ENCODE assay signal across 1 cellular context in genomic region chr14:73886449-73887115, GRCh38.
TF ChIP-seq lines count a peak whose summit lies in the region.

A gene with protein sequence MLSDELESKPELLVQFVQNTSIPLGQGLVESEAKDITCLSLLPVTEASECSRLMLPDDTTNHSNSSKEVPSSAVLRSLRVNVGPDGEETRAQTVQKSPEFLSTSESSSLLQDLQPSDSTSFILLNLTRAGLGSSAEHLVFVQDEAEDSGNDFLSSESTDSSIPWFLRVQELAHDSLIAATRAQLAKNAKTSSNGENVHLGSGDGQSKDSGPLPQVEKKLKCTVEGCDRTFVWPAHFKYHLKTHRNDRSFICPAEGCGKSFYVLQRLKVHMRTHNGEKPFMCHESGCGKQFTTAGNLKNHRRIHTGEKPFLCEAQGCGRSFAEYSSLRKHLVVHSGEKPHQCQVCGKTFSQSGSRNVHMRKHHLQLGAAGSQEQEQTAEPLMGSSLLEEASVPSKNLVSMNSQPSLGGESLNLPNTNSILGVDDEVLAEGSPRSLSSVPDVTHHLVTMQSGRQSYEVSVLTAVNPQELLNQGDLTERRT (plus strand): TSS chr14:73886859. CDS start chr14:73892176, 5,317 bp downstream.

TF ChIP-seq in HEK293, 187 proteins besides CTCF, POLR2A, EP300 and RAD21 (continued from another document and continues in another):
- TF ChIP-seq ZNF184 (tag by site-specific recombination; IDR thresholded peaks at IDR 0.05): no peak
- TF ChIP-seq ZBTB48 (tag by site-specific recombination; IDR thresholded peaks at IDR 0.05): 0 out of 2 replicates have a peak, but pooled peaks have one; percentile 20
- TF ChIP-seq ZNF302 (tag by site-specific recombination; IDR thresholded peaks at IDR 0.05; ENCODE audit: low read depth): no peak
- TF ChIP-seq, protein P1, sequence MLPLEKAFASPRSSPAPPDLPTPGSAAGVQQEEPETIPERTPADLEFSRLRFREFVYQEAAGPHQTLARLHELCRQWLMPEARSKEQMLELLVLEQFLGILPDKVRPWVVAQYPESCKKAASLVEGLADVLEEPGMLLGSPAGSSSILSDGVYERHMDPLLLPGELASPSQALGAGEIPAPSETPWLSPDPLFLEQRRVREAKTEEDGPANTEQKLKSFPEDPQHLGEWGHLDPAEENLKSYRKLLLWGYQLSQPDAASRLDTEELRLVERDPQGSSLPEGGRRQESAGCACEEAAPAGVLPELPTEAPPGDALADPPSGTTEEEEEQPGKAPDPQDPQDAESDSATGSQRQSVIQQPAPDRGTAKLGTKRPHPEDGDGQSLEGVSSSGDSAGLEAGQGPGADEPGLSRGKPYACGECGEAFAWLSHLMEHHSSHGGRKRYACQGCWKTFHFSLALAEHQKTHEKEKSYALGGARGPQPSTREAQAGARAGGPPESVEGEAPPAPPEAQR (tag by site-specific recombination; IDR thresholded peaks at IDR 0.05): no peak
- TF ChIP-seq HOXD13 (CRISPR knock-in tag; IDR thresholded peaks at IDR 0.05; ENCODE audit: borderline replicate concordance): no peak
- TF ChIP-seq ZNF311 (tag by site-specific recombination; IDR thresholded peaks at IDR 0.05; ENCODE audit: borderline replicate concordance): no peak
- TF ChIP-seq PATZ1 (tag by site-specific recombination; IDR thresholded peaks at IDR 0.05): peak; percentile 98
- TF ChIP-seq, protein P2, sequence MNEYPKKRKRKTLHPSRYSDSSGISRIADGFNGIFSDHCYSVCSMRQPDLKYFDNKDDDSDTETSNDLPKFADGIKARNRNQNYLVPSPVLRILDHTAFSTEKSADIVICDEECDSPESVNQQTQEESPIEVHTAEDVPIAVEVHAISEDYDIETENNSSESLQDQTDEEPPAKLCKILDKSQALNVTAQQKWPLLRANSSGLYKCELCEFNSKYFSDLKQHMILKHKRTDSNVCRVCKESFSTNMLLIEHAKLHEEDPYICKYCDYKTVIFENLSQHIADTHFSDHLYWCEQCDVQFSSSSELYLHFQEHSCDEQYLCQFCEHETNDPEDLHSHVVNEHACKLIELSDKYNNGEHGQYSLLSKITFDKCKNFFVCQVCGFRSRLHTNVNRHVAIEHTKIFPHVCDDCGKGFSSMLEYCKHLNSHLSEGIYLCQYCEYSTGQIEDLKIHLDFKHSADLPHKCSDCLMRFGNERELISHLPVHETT (tag by site-specific recombination; IDR thresholded peaks at IDR 0.05): no peak
- TF ChIP-seq, protein P3, sequence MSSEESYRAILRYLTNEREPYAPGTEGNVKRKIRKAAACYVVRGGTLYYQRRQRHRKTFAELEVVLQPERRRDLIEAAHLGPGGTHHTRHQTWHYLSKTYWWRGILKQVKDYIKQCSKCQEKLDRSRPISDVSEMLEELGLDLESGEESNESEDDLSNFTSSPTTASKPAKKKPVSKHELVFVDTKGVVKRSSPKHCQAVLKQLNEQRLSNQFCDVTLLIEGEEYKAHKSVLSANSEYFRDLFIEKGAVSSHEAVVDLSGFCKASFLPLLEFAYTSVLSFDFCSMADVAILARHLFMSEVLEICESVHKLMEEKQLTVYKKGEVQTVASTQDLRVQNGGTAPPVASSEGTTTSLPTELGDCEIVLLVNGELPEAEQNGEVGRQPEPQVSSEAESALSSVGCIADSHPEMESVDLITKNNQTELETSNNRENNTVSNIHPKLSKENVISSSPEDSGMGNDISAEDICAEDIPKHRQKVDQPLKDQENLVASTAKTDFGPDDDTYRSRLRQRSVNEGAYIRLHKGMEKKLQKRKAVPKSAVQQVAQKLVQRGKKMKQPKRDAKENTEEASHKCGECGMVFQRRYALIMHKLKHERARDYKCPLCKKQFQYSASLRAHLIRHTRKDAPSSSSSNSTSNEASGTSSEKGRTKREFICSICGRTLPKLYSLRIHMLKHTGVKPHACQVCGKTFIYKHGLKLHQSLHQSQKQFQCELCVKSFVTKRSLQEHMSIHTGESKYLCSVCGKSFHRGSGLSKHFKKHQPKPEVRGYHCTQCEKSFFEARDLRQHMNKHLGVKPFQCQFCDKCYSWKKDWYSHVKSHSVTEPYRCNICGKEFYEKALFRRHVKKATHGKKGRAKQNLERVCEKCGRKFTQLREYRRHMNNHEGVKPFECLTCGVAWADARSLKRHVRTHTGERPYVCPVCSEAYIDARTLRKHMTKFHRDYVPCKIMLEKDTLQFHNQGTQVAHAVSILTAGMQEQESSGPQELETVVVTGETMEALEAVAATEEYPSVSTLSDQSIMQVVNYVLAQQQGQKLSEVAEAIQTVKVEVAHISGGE (tag by site-specific recombination; conservative IDR thresholded peaks at IDR 0.05; ENCODE audit: low read depth): peak; percentile 98
- TF ChIP-seq ZNF350 (tag by site-specific recombination; IDR thresholded peaks at IDR 0.05): no peak
- TF ChIP-seq KLF10 (tag by site-specific recombination; IDR thresholded peaks at IDR 0.05): peak; percentile 96
- TF ChIP-seq ZNF211 (tag by site-specific recombination; IDR thresholded peaks at IDR 0.05; ENCODE audit: low read depth): no peak
- TF ChIP-seq MZF1 (tag by site-specific recombination; IDR thresholded peaks at IDR 0.05; ENCODE audit: borderline replicate concordance): no peak
- no peak for TF ChIP-seq ZNF621 (tag by site-specific recombination; IDR thresholded peaks at IDR 0.05)
- TF ChIP-seq ZNF501 (tag by site-specific recombination; IDR thresholded peaks at IDR 0.05): peak; percentile 83; the same call in 1 of the 2 replicates
- no peak for TF ChIP-seq ZNF624 (tag by site-specific recombination; IDR thresholded peaks at IDR 0.05)
- 0 out of 2 replicates have a peak, but pooled peaks have one; percentile 83 for TF ChIP-seq TRIM28 (IDR thresholded peaks at IDR 0.05; ENCODE audit: borderline replicate concordance, low read length)
- 0 out of 2 replicates have a peak, but pooled peaks have one; percentile 70 for TF ChIP-seq PBX3 (CRISPR knock-in tag; IDR thresholded peaks at IDR 0.05)
- no peak for TF ChIP-seq ZNF514 (tag by site-specific recombination; IDR thresholded peaks at IDR 0.05)
- TF ChIP-seq, protein P4, sequence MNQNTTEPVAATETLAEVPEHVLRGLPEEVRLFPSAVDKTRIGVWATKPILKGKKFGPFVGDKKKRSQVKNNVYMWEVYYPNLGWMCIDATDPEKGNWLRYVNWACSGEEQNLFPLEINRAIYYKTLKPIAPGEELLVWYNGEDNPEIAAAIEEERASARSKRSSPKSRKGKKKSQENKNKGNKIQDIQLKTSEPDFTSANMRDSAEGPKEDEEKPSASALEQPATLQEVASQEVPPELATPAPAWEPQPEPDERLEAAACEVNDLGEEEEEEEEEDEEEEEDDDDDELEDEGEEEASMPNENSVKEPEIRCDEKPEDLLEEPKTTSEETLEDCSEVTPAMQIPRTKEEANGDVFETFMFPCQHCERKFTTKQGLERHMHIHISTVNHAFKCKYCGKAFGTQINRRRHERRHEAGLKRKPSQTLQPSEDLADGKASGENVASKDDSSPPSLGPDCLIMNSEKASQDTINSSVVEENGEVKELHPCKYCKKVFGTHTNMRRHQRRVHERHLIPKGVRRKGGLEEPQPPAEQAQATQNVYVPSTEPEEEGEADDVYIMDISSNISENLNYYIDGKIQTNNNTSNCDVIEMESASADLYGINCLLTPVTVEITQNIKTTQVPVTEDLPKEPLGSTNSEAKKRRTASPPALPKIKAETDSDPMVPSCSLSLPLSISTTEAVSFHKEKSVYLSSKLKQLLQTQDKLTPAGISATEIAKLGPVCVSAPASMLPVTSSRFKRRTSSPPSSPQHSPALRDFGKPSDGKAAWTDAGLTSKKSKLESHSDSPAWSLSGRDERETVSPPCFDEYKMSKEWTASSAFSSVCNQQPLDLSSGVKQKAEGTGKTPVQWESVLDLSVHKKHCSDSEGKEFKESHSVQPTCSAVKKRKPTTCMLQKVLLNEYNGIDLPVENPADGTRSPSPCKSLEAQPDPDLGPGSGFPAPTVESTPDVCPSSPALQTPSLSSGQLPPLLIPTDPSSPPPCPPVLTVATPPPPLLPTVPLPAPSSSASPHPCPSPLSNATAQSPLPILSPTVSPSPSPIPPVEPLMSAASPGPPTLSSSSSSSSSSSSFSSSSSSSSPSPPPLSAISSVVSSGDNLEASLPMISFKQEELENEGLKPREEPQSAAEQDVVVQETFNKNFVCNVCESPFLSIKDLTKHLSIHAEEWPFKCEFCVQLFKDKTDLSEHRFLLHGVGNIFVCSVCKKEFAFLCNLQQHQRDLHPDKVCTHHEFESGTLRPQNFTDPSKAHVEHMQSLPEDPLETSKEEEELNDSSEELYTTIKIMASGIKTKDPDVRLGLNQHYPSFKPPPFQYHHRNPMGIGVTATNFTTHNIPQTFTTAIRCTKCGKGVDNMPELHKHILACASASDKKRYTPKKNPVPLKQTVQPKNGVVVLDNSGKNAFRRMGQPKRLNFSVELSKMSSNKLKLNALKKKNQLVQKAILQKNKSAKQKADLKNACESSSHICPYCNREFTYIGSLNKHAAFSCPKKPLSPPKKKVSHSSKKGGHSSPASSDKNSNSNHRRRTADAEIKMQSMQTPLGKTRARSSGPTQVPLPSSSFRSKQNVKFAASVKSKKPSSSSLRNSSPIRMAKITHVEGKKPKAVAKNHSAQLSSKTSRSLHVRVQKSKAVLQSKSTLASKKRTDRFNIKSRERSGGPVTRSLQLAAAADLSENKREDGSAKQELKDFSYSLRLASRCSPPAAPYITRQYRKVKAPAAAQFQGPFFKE (tag by site-specific recombination; IDR thresholded peaks at IDR 0.05; ENCODE audit: borderline replicate concordance): no peak
- no peak for TF ChIP-seq ZSCAN5A (tag by site-specific recombination; IDR thresholded peaks at IDR 0.05)
- peak; percentile 71 for TF ChIP-seq ZNF366 (tag by site-specific recombination; conservative IDR thresholded peaks at IDR 0.05)
- TF ChIP-seq ZNF157 (tag by site-specific recombination; IDR thresholded peaks at IDR 0.05): no peak
- TF ChIP-seq, protein P5, sequence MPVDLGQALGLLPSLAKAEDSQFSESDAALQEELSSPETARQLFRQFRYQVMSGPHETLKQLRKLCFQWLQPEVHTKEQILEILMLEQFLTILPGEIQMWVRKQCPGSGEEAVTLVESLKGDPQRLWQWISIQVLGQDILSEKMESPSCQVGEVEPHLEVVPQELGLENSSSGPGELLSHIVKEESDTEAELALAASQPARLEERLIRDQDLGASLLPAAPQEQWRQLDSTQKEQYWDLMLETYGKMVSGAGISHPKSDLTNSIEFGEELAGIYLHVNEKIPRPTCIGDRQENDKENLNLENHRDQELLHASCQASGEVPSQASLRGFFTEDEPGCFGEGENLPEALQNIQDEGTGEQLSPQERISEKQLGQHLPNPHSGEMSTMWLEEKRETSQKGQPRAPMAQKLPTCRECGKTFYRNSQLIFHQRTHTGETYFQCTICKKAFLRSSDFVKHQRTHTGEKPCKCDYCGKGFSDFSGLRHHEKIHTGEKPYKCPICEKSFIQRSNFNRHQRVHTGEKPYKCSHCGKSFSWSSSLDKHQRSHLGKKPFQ (tag by site-specific recombination; IDR thresholded peaks at IDR 0.05): 0 out of 2 replicates have a peak, but pooled peaks have one; percentile 10
- TF ChIP-seq GLI4 (tag by site-specific recombination; IDR thresholded peaks at IDR 0.05): no peak
- TF ChIP-seq TCF7L2 (IDR thresholded peaks at IDR 0.05; ENCODE audit: borderline replicate concordance, low read depth, low read length): no peak
- no peak for TF ChIP-seq RBAK (tag by site-specific recombination; IDR thresholded peaks at IDR 0.05)
- TF ChIP-seq KLF9 (tag by site-specific recombination; IDR thresholded peaks at IDR 0.05; ENCODE audit: low read depth): peak; percentile 97
- no peak for TF ChIP-seq ZNF544 (tag by site-specific recombination; IDR thresholded peaks at IDR 0.05)
- TF ChIP-seq OSR2 (tag by site-specific recombination; IDR thresholded peaks at IDR 0.05): peak; percentile 71
- TF ChIP-seq YY2 (tag by site-specific recombination; IDR thresholded peaks at IDR 0.05): no peak
- peak; percentile 87 for TF ChIP-seq EGR2 (tag by site-specific recombination; IDR thresholded peaks at IDR 0.05; ENCODE audit: low read depth)
- peak; percentile 98 for TF ChIP-seq ZFHX2 (tag by site-specific recombination; conservative IDR thresholded peaks at IDR 0.05)
- TF ChIP-seq, protein P6, sequence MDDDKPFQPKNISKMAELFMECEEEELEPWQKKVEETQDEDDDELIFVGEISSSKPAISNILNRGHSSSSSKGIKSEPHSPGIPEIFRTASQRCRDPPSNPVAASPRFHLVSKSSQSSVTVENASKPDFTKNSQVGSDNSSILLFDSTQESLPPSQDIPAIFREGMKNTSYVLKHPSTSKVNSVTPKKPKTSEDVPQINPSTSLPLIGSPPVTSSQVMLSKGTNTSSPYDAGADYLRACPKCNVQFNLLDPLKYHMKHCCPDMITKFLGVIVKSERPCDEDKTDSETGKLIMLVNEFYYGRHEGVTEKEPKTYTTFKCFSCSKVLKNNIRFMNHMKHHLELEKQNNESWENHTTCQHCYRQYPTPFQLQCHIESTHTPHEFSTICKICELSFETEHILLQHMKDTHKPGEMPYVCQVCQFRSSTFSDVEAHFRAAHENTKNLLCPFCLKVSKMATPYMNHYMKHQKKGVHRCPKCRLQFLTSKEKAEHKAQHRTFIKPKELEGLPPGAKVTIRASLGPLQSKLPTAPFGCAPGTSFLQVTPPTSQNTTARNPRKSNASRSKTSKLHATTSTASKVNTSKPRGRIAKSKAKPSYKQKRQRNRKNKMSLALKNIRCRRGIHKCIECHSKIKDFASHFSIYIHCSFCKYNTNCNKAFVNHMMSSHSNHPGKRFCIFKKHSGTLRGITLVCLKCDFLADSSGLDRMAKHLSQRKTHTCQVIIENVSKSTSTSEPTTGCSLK (tag by site-specific recombination; IDR thresholded peaks at IDR 0.05): no peak
